Comparison of ENCODE assay signal across 25 cellular contexts in the genomic region with DNA sequence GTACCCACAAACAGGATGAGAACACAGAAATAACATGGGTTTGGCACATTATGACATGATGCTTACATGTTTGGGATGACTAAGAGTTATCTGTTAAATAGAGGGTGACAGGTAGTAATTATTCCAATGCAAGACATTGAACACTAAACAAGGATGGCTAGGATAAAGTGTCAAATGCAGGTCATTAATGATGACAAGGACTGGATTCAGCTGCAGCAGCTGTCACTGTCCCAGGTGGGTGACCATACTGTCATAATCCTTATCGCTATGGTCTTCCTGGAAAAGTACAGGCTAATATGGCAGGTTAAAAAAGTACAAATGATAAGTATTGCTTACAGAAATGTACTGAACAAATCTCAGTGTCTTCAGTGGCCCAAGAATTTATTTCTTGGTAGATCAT.
"Had no signal": no experiment of that assay in that cellular context is flagged by ENCODE, and none has a peak within 500 bp of the region (broad histone marks: within the 10 kb centered on the region; RNA-seq: fewer than 3 reads in every experiment).

No MANE protein-coding gene starts in this region.

- H3K27me3 Mint-ChIP-seq: activated CD4-positive, alpha-beta memory T cell treated with anti-CD3 and anti-CD28 coated beads for 36 hours; activated CD4-positive, alpha-beta T cell treated with anti-CD3 and anti-CD28 coated beads, Interleukin-2, amount 10 ng/mL, durations not matched to agents 7 days and 5 days; activated naive CD8-positive, alpha-beta T cell treated with anti-CD3 and anti-CD28 coated beads, Interleukin-2, amount 10 ng/mL, durations not matched to agents 7 days and 5 days; T-helper 17 cell had no signal

- H3K36me3 Mint-ChIP-seq: activated CD4-positive, alpha-beta memory T cell treated with anti-CD3 and anti-CD28 coated beads for 36 hours; activated naive CD8-positive, alpha-beta T cell treated with anti-CD3 and anti-CD28 coated beads, Interleukin-2, amount 10 ng/mL, durations not matched to agents 7 days and 5 days had no signal

- H3K27me3 ChIP-seq: breast epithelium, colonic mucosa, SJSA1 had no signal

- H3K9me3 ChIP-seq: breast epithelium, colonic mucosa, SJSA1 had no signal

- H3K4me3 Mint-ChIP-seq: activated CD4-positive, alpha-beta memory T cell treated with anti-CD3 and anti-CD28 coated beads for 36 hours; activated CD4-positive, alpha-beta T cell treated with anti-CD3 and anti-CD28 coated beads, Interleukin-2, amount 10 ng/mL, durations not matched to agents 7 days and 5 days; activated naive CD8-positive, alpha-beta T cell treated with anti-CD3 and anti-CD28 coated beads, Interleukin-2, amount 10 ng/mL, durations not matched to agents 7 days and 5 days; T-helper 17 cell had no signal

- H3K9me3 Mint-ChIP-seq: activated CD4-positive, alpha-beta memory T cell treated with anti-CD3 and anti-CD28 coated beads for 36 hours; activated naive CD8-positive, alpha-beta T cell treated with anti-CD3 and anti-CD28 coated beads, Interleukin-2, amount 10 ng/mL, durations not matched to agents 7 days and 5 days had no signal

- H3K4me1 Mint-ChIP-seq: activated naive CD8-positive, alpha-beta T cell treated with anti-CD3 and anti-CD28 coated beads, Interleukin-2, amount 10 ng/mL, durations not matched to agents 7 days and 5 days had no signal

- H3K27ac Mint-ChIP-seq: activated CD4-positive, alpha-beta memory T cell treated with anti-CD3 and anti-CD28 coated beads for 36 hours; activated CD4-positive, alpha-beta T cell treated with anti-CD3 and anti-CD28 coated beads, Interleukin-2, amount 10 ng/mL, durations not matched to agents 7 days and 5 days; activated naive CD8-positive, alpha-beta T cell treated with anti-CD3 and anti-CD28 coated beads, Interleukin-2, amount 10 ng/mL, durations not matched to agents 7 days and 5 days; T-helper 17 cell had no signal

- H3K36me3 ChIP-seq: breast epithelium, colonic mucosa, SJSA1 had no signal

- H3K27ac ChIP-seq: breast epithelium, colonic mucosa, SJSA1 had no signal

- H3K4me1 ChIP-seq: breast epithelium, colonic mucosa had no signal

- ATAC-seq: PC-3, T-helper 17 cell had no signal

- DNase-seq: activated CD4-positive, alpha-beta memory T cell treated with anti-CD3 and anti-CD28 coated beads for 36 hours; activated CD4-positive, alpha-beta T cell treated with anti-CD3 and anti-CD28 coated beads, Interleukin-2, amount 10 ng/mL, durations not matched to agents 7 days and 5 days; activated CD4-positive, CD25-positive, alpha-beta regulatory T cell; activated CD8-positive, alpha-beta memory T cell treated with anti-CD3 and anti-CD28 coated beads for 24 hours; activated naive CD4-positive, alpha-beta T cell treated with anti-CD3 and anti-CD28 coated beads, Interleukin-2, amount 50 U/mL, for 16 hours; activated naive CD8-positive, alpha-beta T cell treated with anti-CD3 and anti-CD28 coated beads, Interleukin-2, amount 10 ng/mL, durations not matched to agents 7 days and 5 days; activated T-cell treated with anti-CD3 and anti-CD28 coated beads, Interleukin-2, amount 50 U/mL, for 48 hours; aorta; caudate nucleus; colonic mucosa; Kasumi-1; KBM-7; NCI-H1105 treated with DMSO at 0.1 percent for 48 hours; NCI-H1694; NCI-H2029; NCI-H2107; NCI-H2171 treated with DMSO at 0.1 percent for 48 hours; NCI-H226; NCI-H774; PC-3; SHP77; T-helper 17 cell; T-helper 9 cell had no signal

- H3K4me3 ChIP-seq: breast epithelium, colonic mucosa, SJSA1 had no signal
